In the genomic region with DNA sequence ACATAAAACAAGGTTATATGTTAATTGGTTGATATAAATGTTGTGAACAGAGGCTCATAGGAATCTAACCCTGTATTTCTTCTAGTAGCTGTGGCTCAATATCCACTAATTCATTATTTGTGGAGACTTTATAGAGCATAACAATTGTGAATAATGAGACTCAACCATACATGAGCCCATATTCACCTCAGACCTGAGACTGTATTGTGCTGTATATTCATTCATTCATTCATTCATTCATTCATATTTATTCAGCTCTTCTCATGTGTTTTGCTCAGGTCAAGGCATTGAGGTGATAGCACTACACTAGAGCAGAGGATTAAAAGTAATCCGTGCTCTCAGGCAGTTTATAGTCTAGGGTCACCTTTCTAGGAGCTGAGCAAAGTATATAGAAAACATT, we compare ENCODE assay signal across 3 cellular contexts.
TF ChIP-seq lines count a peak whose summit lies in the region.

No MANE protein-coding gene starts in this region.

TF ChIP-seq in GM12878, 131 proteins besides CTCF, POLR2A, EP300 and RAD21:
- no peak for TF ChIP-seq SREBF1 (IDR thresholded peaks at IDR 0.05; ENCODE audit: low read length)
- peak; percentile 65; the same call in 1 of the 2 replicates for TF ChIP-seq ZNF24 (IDR thresholded peaks at IDR 0.05)
TF ChIP-seq in GM12878: peak in this region for 1.

TF ChIP-seq in K562, 482 proteins besides CTCF, POLR2A, EP300 and RAD21:
- TF ChIP-seq CEBPB (tag; IDR thresholded peaks at IDR 0.05) (no peak), ZNF24 (IDR thresholded peaks at IDR 0.05) (peak; percentile 78)

TF ChIP-seq in GM12891, 5 proteins besides CTCF, POLR2A, EP300 and RAD21:
- TF ChIP-seq POU2F2 (IDR thresholded peaks at IDR 0.05; ENCODE audit: low read depth, low read length) (no peak), PAX5 (IDR thresholded peaks at IDR 0.05; ENCODE audit: insufficient read depth, low read length, severe bottlenecking) (no peak), TAF1 (IDR thresholded peaks at IDR 0.05; ENCODE audit: low read depth, low read length) (no peak), POLR2AphosphoS5 (IDR thresholded peaks at IDR 0.05; ENCODE audit: low read depth, low read length) (no peak), SPI1 (IDR thresholded peaks at IDR 0.05; ENCODE audit: low read depth, low read length) (no peak)
